In genomic region chr7:130844811-130845580, GRCh38 we compare ENCODE assay signal across 1 cellular context.
TF ChIP-seq lines count a peak whose summit lies in the region.

No MANE protein-coding gene starts in this region.

TF ChIP-seq in GM23338, 12 proteins besides CTCF, POLR2A, EP300 and RAD21 (continued from another document):
- TF ChIP-seq ZNF462 (CRISPR knock-in tag; IDR thresholded peaks at IDR 0.05) (no peak), EZH2phosphoT487 (IDR thresholded peaks at IDR 0.05; ENCODE audit: unreplicated experiment) (no peak), ZNF331 (CRISPR knock-in tag; IDR thresholded peaks at IDR 0.05; ENCODE audit: low read depth) (no peak), JUNB (IDR thresholded peaks at IDR 0.05; ENCODE audit: unreplicated experiment) (no peak), POLR2AphosphoS5 (IDR thresholded peaks at IDR 0.05; ENCODE audit: low read depth) (no peak), REST (IDR thresholded peaks at IDR 0.05; ENCODE audit: unreplicated experiment) (no peak)
